ENCODE assay signal across 20 cellular contexts in genomic region chr1:214116258-214116657, GRCh38.
"Had no signal": no experiment of that assay in that cellular context is flagged by ENCODE, and none has a peak within 500 bp of the region (broad histone marks: within the 10 kb centered on the region; RNA-seq: fewer than 3 reads in every experiment).

No MANE protein-coding gene starts in this region.

- H2AFZ ChIP-seq: hepatocyte, neural progenitor cell had no signal

- DNase-seq: foreskin fibroblast; head of caudate nucleus; kidney; left cardiac atrium; left ventricle myocardium inferior; lower lobe of right lung; natural killer cell; nucleus accumbens; ovary; right cardiac atrium; small intestine; stimulated activated CD4-positive, alpha-beta T cell treated with anti-CD3 and anti-CD28 coated beads, Interleukin-2, amount 100 ng/mL, for 48 hours; stimulated activated naive CD8-positive, alpha-beta T cell treated with anti-CD3 and anti-CD28 coated beads, Interleukin-15, Interleukin-2, amounts not matched to agents 100 U/mL and 50 U/mL, for 24 hours; thyroid gland had no signal

- H3K9ac ChIP-seq: neural progenitor cell had no signal

- ATAC-seq: left cardiac atrium; lower lobe of right lung; natural killer cell; right cardiac atrium; stimulated activated naive CD8-positive, alpha-beta T cell treated with anti-CD3 and anti-CD28 coated beads, Interleukin-15, Interleukin-2, amounts not matched to agents 100 U/mL and 50 U/mL, for 24 hours had no signal

- H3K4me3 Mint-ChIP-seq: memory B cell, mesothelial cell of epicardium, natural killer cell, neural progenitor cell, type B pancreatic cell had no signal

- H3K27ac Mint-ChIP-seq: memory B cell, mesothelial cell of epicardium, natural killer cell, neural progenitor cell, type B pancreatic cell had no signal

- H3K27me3 ChIP-seq: hepatocyte, neural progenitor cell, ovary, thyroid gland had no signal

- H3K27ac ChIP-seq: hepatocyte, left ventricle myocardium inferior, lower lobe of right lung, neural progenitor cell, ovary, suprapubic skin, thyroid gland had no signal

- H3K4me1 Mint-ChIP-seq: memory B cell, mesothelial cell of epicardium, natural killer cell, neural progenitor cell had no signal

- H3K4me3 ChIP-seq: hepatocyte, left ventricle myocardium inferior, lower lobe of right lung, neural progenitor cell, ovary, suprapubic skin, thyroid gland had no signal

- H3K36me3 Mint-ChIP-seq: neural progenitor cell, type B pancreatic cell had no signal

- H3K36me3 ChIP-seq: left ventricle myocardium inferior, lower lobe of right lung, neural progenitor cell, ovary, suprapubic skin, thyroid gland had no signal

- H3K4me2 ChIP-seq: hepatocyte, neural progenitor cell had no signal

- H3K79me2 ChIP-seq: hepatocyte had no signal

- H3K4me1 ChIP-seq: left ventricle myocardium inferior, lower lobe of right lung, suprapubic skin, thyroid gland had no signal

- H3K9me3 ChIP-seq: ovary, thyroid gland had no signal
